Comparison of ENCODE assay signal across 8 cellular contexts in the genomic region with DNA sequence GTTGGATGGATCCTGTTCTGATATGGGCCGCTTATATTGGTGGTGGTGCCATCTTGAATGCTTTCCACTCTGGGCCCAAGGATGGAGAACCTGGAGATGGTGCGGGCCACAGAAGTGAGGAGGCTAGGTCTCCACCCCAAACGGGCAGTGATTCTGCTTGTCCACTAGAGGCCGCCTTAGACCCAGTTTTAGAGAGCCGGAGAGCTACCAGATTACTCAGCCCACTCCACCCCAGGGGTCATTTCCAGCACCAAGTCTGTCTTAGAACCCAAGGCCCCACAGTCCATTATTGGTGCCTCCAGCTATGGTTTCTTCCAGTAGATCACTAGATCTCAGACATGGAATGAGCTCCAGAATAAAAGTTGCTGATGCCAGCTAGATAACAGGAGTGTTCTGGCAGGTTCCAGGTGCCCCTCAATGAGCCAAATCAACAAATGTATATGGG. TPM values are rescaled to one million over a fixed set of nuclear protein-coding genes. Genes with fewer than 3 reads are reported as not detected.
DNase-seq lines count a peak whose midpoint lies in the region; ATAC-seq and TF ChIP-seq lines count a peak whose summit lies in the region.

No MANE protein-coding gene starts in this region.

- TF ChIP-seq CTCF in WTC11 (IDR thresholded peaks at IDR 0.05) = peak; percentile 79

- no peaks in the 10 kb centered on the region for H3K36me3 Mint-ChIP-seq in WTC11

- H3K27ac ChIP-seq in caudate nucleus (ENCODE audit: low read depth, low read length) = peak overlapping the region; percentile 79

- H3K27me3 Mint-ChIP-seq in WTC11 (ENCODE audit: low read depth) = no peaks in the 10 kb centered on the region

- peaks cover 19% of the 10 kb centered on the region for H3K4me1 Mint-ChIP-seq in WTC11

- no peak overlapping the region for H3K4me3 Mint-ChIP-seq in WTC11

- peak; percentile 95 for ATAC-seq in WTC11
- no peak for ATAC-seq in GM18870 (IDR thresholded peaks at IDR 0.05; ENCODE audit: unreplicated experiment)

- POLR2A ChIA-PET in WTC11 (lab: Charles Lee) = interaction anchor here (1.6 kb wide), 1 partner anchor 55 kb away, joined by 7 read pairs; no protein-coding TSS in a partner anchor

- CTCF ChIA-PET in WTC11 (lab: Charles Lee) = interaction anchor here (0.6 to 9.1 kb wide), 36 partner anchors 9 to 218 kb away, joined by 3 to 155 read pairs (median 4); a partner anchor contains a TSS

- peak; percentile 78 for DNase-seq in Daoy (ENCODE audit: low read depth)
- DNase-seq in H4 (ENCODE audit: low spot score) = peak; percentile 74
- DNase-seq in NCI-H1694 (lab: John Stamatoyannopoulos, UW) = peak; percentile 59
- DNase-seq in WTC11 (ENCODE audit: low spot score) = peak; percentile 78
- DNase-seq in caudate nucleus (lab: John Stamatoyannopoulos, UW) = peak in 51 of 61 donors; percentile 13 to 83 (median 45)
- DNase-seq in kidney glomerular epithelial cell (lab: John Stamatoyannopoulos, UW) = peak; percentile 87
- DNase-seq in stimulated activated CD4-positive, alpha-beta T cell treated with anti-CD3 and anti-CD28 coated beads, Interleukin-15, amount 100 ng/mL, for 24 hours = peak; percentile 76

- H3K9me3 Mint-ChIP-seq in WTC11 = no peaks in the 10 kb centered on the region

- no peak overlapping the region for H3K27ac Mint-ChIP-seq in WTC11

TF ChIP-seq in WTC11, 78 proteins besides CTCF, POLR2A, EP300 and RAD21:
- TF ChIP-seq, protein P1, sequence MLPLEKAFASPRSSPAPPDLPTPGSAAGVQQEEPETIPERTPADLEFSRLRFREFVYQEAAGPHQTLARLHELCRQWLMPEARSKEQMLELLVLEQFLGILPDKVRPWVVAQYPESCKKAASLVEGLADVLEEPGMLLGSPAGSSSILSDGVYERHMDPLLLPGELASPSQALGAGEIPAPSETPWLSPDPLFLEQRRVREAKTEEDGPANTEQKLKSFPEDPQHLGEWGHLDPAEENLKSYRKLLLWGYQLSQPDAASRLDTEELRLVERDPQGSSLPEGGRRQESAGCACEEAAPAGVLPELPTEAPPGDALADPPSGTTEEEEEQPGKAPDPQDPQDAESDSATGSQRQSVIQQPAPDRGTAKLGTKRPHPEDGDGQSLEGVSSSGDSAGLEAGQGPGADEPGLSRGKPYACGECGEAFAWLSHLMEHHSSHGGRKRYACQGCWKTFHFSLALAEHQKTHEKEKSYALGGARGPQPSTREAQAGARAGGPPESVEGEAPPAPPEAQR (CRISPR knock-in tag; IDR thresholded peaks at IDR 0.05) = 0 out of 2 replicates have a peak, but pooled peaks have one; percentile 64
- TF ChIP-seq FOXJ3 (CRISPR knock-in tag; IDR thresholded peaks at IDR 0.05; ENCODE audit: borderline replicate concordance) = no peak

RNA-seq across cellular contexts. Expression of a gene that starts 11.8 kb away (rescaled TPM):
- 12.2 and 14.6 TPM in 2 replicates for total RNA-seq in Daoy (2014; rRNA removed; shearing (Covaris generic))
- 24.1 and 27.4 TPM in 2 replicates for total RNA-seq in H4 (2014; rRNA removed; shearing (Covaris generic))
- 34.9 to 39.9 TPM (median 34.9 TPM) in 3 replicates for total RNA-seq in WTC11 (2021)

RNA-seq across cellular contexts. Expression of a gene that starts 24.8 kb away (rescaled TPM):
- total RNA-seq in Daoy (2014; rRNA removed; shearing (Covaris generic)) = 159 and 165 TPM in 2 replicates
- 149 and 153 TPM in 2 replicates for total RNA-seq in H4 (2014; rRNA removed; shearing (Covaris generic))
- 15.0 to 18.0 TPM (median 16.2 TPM) in 3 replicates for total RNA-seq in WTC11 (2021)
